Comparison of ENCODE assay signal across 1 cellular context in genomic region chr12:94459773-94460593, GRCh38.
TF ChIP-seq lines count a peak whose summit lies in the region.

Gene CEP83, minus strand, starts transcription at chr12:94459867. Its CDS starts 47,377 bp downstream, at chr12:94412490.

TF ChIP-seq in K562, 482 proteins besides CTCF, POLR2A, EP300 and RAD21 (continued from another document and continues in another):
- TF ChIP-seq ZBTB33 (CRISPR knock-in tag; IDR thresholded peaks at IDR 0.05) = peak; percentile 61
- TF ChIP-seq ZFP91 (CRISPR knock-in tag; IDR thresholded peaks at IDR 0.05) = no peak
- no peak for TF ChIP-seq HCFC1 (IDR thresholded peaks at IDR 0.05; ENCODE audit: low read depth, low read length)
- peak; percentile 62 to 68 for TF ChIP-seq NRF1 (conservative IDR thresholded peaks at IDR 0.05 in 1 of 2, IDR thresholded peaks at IDR 0.05 in 1 of 2)
- TF ChIP-seq ZNF239 (CRISPR knock-in tag; IDR thresholded peaks at IDR 0.05) = no peak
- peak; percentile 64; the same call in 1 of the 2 replicates for TF ChIP-seq MXI1 (IDR thresholded peaks at IDR 0.05; ENCODE audit: low read depth, low read length)
- TF ChIP-seq NFIC (IDR thresholded peaks at IDR 0.05) = peak; percentile 47
- TF ChIP-seq SMARCC2 (IDR thresholded peaks at IDR 0.05; ENCODE audit: low read depth) = 0 out of 2 replicates have a peak, but pooled peaks have one; percentile 16
- TF ChIP-seq ETV6 (IDR thresholded peaks at IDR 0.05; ENCODE audit: borderline replicate concordance in 1 of 2, low read depth in 2 of 2, low read length in 1 of 2) = no peak
- TF ChIP-seq ETV6 (CRISPR knock-in tag; IDR thresholded peaks at IDR 0.05; ENCODE audit: borderline replicate concordance) = 0 out of 2 replicates have a peak, but pooled peaks have one; percentile 57
- peak; percentile 90 for TF ChIP-seq CREB1 (IDR thresholded peaks at IDR 0.05)
- peak; percentile 93 for TF ChIP-seq CREB1 (CRISPR knock-in tag; IDR thresholded peaks at IDR 0.05)
- peak; percentile 24 to 48; a peak in 2 of 4 replicates for TF ChIP-seq TEAD1 (CRISPR knock-in tag; IDR thresholded peaks at IDR 0.05)
- no peak for TF ChIP-seq THAP12 (CRISPR knock-in tag; IDR thresholded peaks at IDR 0.05)
- TF ChIP-seq RBFOX2 (IDR thresholded peaks at IDR 0.05; ENCODE audit: low read depth, low read length) = peak; percentile 96
- TF ChIP-seq CREM (IDR thresholded peaks at IDR 0.05; ENCODE audit: low read depth) = peak; percentile 97
- TF ChIP-seq NR1H2 (CRISPR knock-in tag; IDR thresholded peaks at IDR 0.05) = 0 out of 2 replicates have a peak, but pooled peaks have one; percentile 44
- TF ChIP-seq PHF21A (IDR thresholded peaks at IDR 0.05; ENCODE audit: borderline replicate concordance, low read depth) = 0 out of 2 replicates have a peak, but pooled peaks have one; percentile 6
- 0 out of 2 replicates have a peak, but pooled peaks have one; percentile 69 for TF ChIP-seq ZNF511 (CRISPR knock-in tag; IDR thresholded peaks at IDR 0.05)
- TF ChIP-seq ZNF174 (CRISPR knock-in tag; IDR thresholded peaks at IDR 0.05) = no peak
- TF ChIP-seq RREB1 (CRISPR knock-in tag; IDR thresholded peaks at IDR 0.05) = peak; percentile 25; the same call in 1 of the 2 replicates
- no peak for TF ChIP-seq RBM25 (IDR thresholded peaks at IDR 0.05; ENCODE audit: low read depth, low read length, severe bottlenecking)
- TF ChIP-seq POLR2G (IDR thresholded peaks at IDR 0.05; ENCODE audit: low read depth, low read length) = peak; percentile 97
- TF ChIP-seq NONO (IDR thresholded peaks at IDR 0.05; ENCODE audit: low read depth in 2 of 2, low read length in 1 of 2) = peak in 1 of 2 experiments; percentile 47; a peak in 1 of 4 replicates
- TF ChIP-seq EP400 (IDR thresholded peaks at IDR 0.05) = peak; percentile 88
- TF ChIP-seq ZNF121 (CRISPR knock-in tag; conservative IDR thresholded peaks at IDR 0.05) = no peak
- TF ChIP-seq MBD1 (CRISPR knock-in tag; IDR thresholded peaks at IDR 0.05) = no peak
- TF ChIP-seq ZBTB8A (IDR thresholded peaks at IDR 0.05; ENCODE audit: partially characterized antibody) = no peak
- TF ChIP-seq ZNF324 (CRISPR knock-in tag; IDR thresholded peaks at IDR 0.05) = 0 out of 2 replicates have a peak, but pooled peaks have one; percentile 7
- peak; percentile 79 for TF ChIP-seq POLR2B (IDR thresholded peaks at IDR 0.05; ENCODE audit: low read depth, partially characterized antibody)
- TF ChIP-seq ZNF57 (CRISPR knock-in tag; IDR thresholded peaks at IDR 0.05) = no peak
- TF ChIP-seq DEAF1 (CRISPR knock-in tag; IDR thresholded peaks at IDR 0.05) = no peak
- peak; percentile 21; the same call in 1 of the 2 replicates for TF ChIP-seq XRCC5 (IDR thresholded peaks at IDR 0.05; ENCODE audit: low read depth, low read length)
- peak; percentile 89 for TF ChIP-seq ATF7 (IDR thresholded peaks at IDR 0.05)
- no peak for TF ChIP-seq BCL6 (CRISPR knock-in tag; IDR thresholded peaks at IDR 0.05)
- TF ChIP-seq CBX3 (IDR thresholded peaks at IDR 0.05; ENCODE audit: borderline replicate concordance in 1 of 2, low read length in 2 of 2) = 0 out of 3 replicates have a peak, but pooled peaks of 1 of the 2 experiments have one; percentile 36
- no peak for TF ChIP-seq CUX1 (CRISPR knock-in tag; IDR thresholded peaks at IDR 0.05)
- TF ChIP-seq ETV5 (CRISPR knock-in tag; IDR thresholded peaks at IDR 0.05; ENCODE audit: low read depth) = no peak; the same call in none of the 2 replicates
- peak; percentile 73 for TF ChIP-seq CCNT2 (IDR thresholded peaks at IDR 0.05; ENCODE audit: borderline replicate concordance, extremely low read depth, insufficient read length, low read depth, low read length)
- TF ChIP-seq SRSF7 (optimal IDR thresholded peaks at IDR 0.05; ENCODE audit: low read depth, low read length) = no peak
- TF ChIP-seq NCOA6 (IDR thresholded peaks at IDR 0.05) = peak; percentile 80
